Comparison of ENCODE assay signal across 15 cellular contexts in the genomic region with DNA sequence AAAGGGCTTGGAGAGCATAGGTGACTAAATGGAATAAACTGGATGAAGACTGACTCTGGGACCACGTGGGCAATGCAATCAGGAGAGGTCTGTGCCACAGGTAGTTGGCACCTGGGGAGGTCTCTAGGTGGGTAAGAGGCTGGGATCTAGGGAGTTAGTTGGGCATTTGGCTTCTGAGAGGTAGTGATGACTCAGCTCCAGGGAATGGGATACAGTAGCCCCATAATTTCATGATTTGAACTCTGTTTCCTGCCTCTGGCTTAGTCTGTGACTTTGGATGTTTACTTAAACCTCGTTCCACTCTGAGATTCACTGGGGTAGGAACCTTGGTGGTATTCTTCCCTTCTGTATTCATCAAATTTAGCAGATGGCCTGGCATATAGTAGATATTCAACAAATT.
DNase-seq lines count a peak whose midpoint lies in the region; ATAC-seq and TF ChIP-seq lines count a peak whose summit lies in the region.
"Had no signal": no experiment of that assay in that cellular context is flagged by ENCODE, and none has a peak within 500 bp of the region (broad histone marks: within the 10 kb centered on the region; RNA-seq: fewer than 3 reads in every experiment).

No MANE protein-coding gene starts in this region.

- H3K36me3 Mint-ChIP-seq in type B pancreatic cell, result no peaks in the 10 kb centered on the region
- H3K36me3 Mint-ChIP-seq in activated T-helper 17 cell treated with anti-CD3 and anti-CD28 coated beads, Interleukin-2, amount 50 U/mL, for 72 hours (ENCODE audit: low read depth), result no peaks in the 10 kb centered on the region
- H3K36me3 Mint-ChIP-seq: CD4-positive, alpha-beta memory T cell had no signal

- no peaks in the 10 kb centered on the region for H3K9me3 Mint-ChIP-seq in type B pancreatic cell
- no peaks in the 10 kb centered on the region for H3K9me3 Mint-ChIP-seq in activated T-helper 17 cell treated with anti-CD3 and anti-CD28 coated beads, Interleukin-2, amount 50 U/mL, for 72 hours

- H3K27ac Mint-ChIP-seq in type B pancreatic cell, result peak overlapping the region; percentile 15
- no peak overlapping the region for H3K27ac Mint-ChIP-seq in activated T-helper 17 cell treated with anti-CD3 and anti-CD28 coated beads, Interleukin-2, amount 50 U/mL, for 72 hours
- H3K27ac Mint-ChIP-seq: CD4-positive, alpha-beta memory T cell had no signal

- ATAC-seq in activated T-helper 17 cell treated with anti-CD3 and anti-CD28 coated beads, Interleukin-2, amount 50 U/mL, for 72 hours (replicated peaks), result no peak
- no peak for ATAC-seq in GM18511 (IDR thresholded peaks at IDR 0.05; ENCODE audit: unreplicated experiment)

- H3K27me3 Mint-ChIP-seq in type B pancreatic cell, result no peaks in the 10 kb centered on the region
- peaks cover 3% of the 10 kb centered on the region for H3K27me3 Mint-ChIP-seq in activated T-helper 17 cell treated with anti-CD3 and anti-CD28 coated beads, Interleukin-2, amount 50 U/mL, for 72 hours

- no peak for TF ChIP-seq CTCF in epithelial cell of esophagus (IDR thresholded peaks at IDR 0.05; ENCODE audit: insufficient read depth, low read depth, low read length, missing control alignments)
- TF ChIP-seq CTCF in type B pancreatic cell (conservative IDR thresholded peaks at IDR 0.05), result no peak

- H3K4me3 Mint-ChIP-seq in type B pancreatic cell, result no peak overlapping the region
- no peak overlapping the region for H3K4me3 Mint-ChIP-seq in activated T-helper 17 cell treated with anti-CD3 and anti-CD28 coated beads, Interleukin-2, amount 50 U/mL, for 72 hours
- H3K4me3 Mint-ChIP-seq: CD4-positive, alpha-beta memory T cell had no signal

- H3K4me3 ChIP-seq in epithelial cell of esophagus (ENCODE audit: low read length), result no peak overlapping the region
- H3K4me3 ChIP-seq: HAP-1 had no signal

- no peaks in the 10 kb centered on the region for H3K4me1 Mint-ChIP-seq in type B pancreatic cell (ENCODE audit: unreplicated experiment)
- H3K4me1 Mint-ChIP-seq in activated T-helper 17 cell treated with anti-CD3 and anti-CD28 coated beads, Interleukin-2, amount 50 U/mL, for 72 hours, result no peaks in the 10 kb centered on the region
- H3K4me1 Mint-ChIP-seq: CD4-positive, alpha-beta memory T cell had no signal

- DNase-seq in M059J (ENCODE audit: low read depth) (peak; percentile 36), epithelial cell of esophagus (ENCODE audit: low read depth) (peak; percentile 23), type B pancreatic cell (ENCODE audit: extremely low spot score, unreplicated experiment) (no peak), NCI-H1694 treated with DMSO at 0.1 percent for 48 hours (lab: John Stamatoyannopoulos, UW) (no peak), germinal center (ENCODE audit: low spot score) (no peak)
- DNase-seq: ACHN; BE2C; C1 segment of cervical spinal cord; CD4-positive, alpha-beta memory T cell; DMS153; DMS79; GF-D8 had no signal

Comparison
In these comparisons a context has a peak if more than half of its experiments do, and no peak if none do; other contexts are left out.
1. DNase-seq: peak in M059J (single experiment) and epithelial cell of esophagus (single experiment); none in type B pancreatic cell (single experiment), NCI-H1694 treated with DMSO at 0.1 percent for 48 hours (single experiment) and germinal center (single experiment).